Comparison of ENCODE assay signal across 7 cellular contexts in genomic region chr4:152921284-152921683, GRCh38.
"Had no signal": no experiment of that assay in that cellular context is flagged by ENCODE, and none has a peak within 500 bp of the region (broad histone marks: within the 10 kb centered on the region; RNA-seq: fewer than 3 reads in every experiment).

No MANE protein-coding gene starts in this region.

- H3K4me3 ChIP-seq: GM23248 had no signal

- H2AFZ ChIP-seq: GM23248 had no signal

- DNase-seq: GM23248, H9, HCEC 1CT, KG1 had no signal

- H3K27ac ChIP-seq: GM23248 had no signal

- FAIRE-seq: H1, H54, HTR-8/SVneo had no signal

- H3K9ac ChIP-seq: GM23248 had no signal
